ENCODE assay signal across 24 cellular contexts in the genomic region with DNA sequence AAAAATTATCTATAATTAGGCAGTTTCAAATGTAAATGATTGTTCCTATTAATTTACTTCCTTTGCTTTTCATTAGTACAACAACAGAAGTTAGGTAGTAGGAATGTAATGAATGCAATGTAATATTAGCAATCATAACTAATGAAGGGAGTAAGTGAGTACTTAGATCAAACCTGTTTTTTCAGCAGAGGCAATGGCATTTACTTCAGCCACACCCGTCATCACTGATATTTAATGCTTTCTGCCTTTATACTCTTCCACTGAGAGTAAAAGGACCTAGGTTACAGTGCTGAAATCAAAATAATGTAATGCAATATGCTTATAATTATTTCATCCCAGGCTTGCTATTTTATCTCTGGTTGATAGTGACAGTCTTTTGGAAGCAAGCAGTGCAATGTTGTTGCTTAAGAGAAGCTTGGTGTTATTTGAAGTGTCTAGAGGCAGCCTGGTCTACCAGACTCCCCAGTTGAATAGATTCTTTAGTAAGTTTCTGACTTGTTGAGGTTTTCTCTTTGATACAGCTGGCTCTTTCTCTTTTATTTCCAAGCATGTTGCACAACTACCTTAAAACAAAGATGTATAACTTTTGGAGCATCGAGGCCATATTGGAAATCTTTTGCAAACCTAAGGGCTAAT.
"Had no signal": no experiment of that assay in that cellular context is flagged by ENCODE, and none has a peak within 500 bp of the region (broad histone marks: within the 10 kb centered on the region; RNA-seq: fewer than 3 reads in every experiment).

No MANE protein-coding gene starts in this region.

- H3K4me3 ChIP-seq: esophagus squamous epithelium, heart left ventricle, lung, neural progenitor cell, prostate gland, sigmoid colon, skin epidermis, stomach, thoracic aorta, transverse colon had no signal

- H3K4me1 ChIP-seq: neural progenitor cell, parathyroid adenoma, prostate gland had no signal

- H3K9me3 ChIP-seq: esophagus squamous epithelium, prostate gland, sigmoid colon, stomach, thoracic aorta, transverse colon had no signal

- H3K27me3 ChIP-seq: esophagus squamous epithelium, heart left ventricle, neural progenitor cell, sigmoid colon, stomach, transverse colon had no signal

- DNase-seq: effector memory CD4-positive, alpha-beta T cell; esophagus squamous epithelium; heart left ventricle; hippocampal formation; kidney glomerular epithelial cell; mesenchymal stem cell; midbrain; nucleus accumbens; retina; sigmoid colon; stimulated activated CD4-positive, alpha-beta T cell treated with anti-CD3 and anti-CD28 coated beads, Interleukin-2, amount 100 ng/mL, for 24 hours; stimulated activated naive CD4-positive, alpha-beta T cell; stomach; substantia nigra; transverse colon had no signal

- H3K36me3 ChIP-seq: esophagus squamous epithelium, heart left ventricle, neural progenitor cell, prostate gland, sigmoid colon, stomach, thoracic aorta, transverse colon had no signal

- ATAC-seq: left lobe of liver; natural killer cell treated with Interleukin-12 subunit alpha and Interleukin-12 subunit beta and Interleukin-15 and Interleukin-18, amount 100 ng/mL, for 72 hours had no signal

- H3K27ac ChIP-seq: epithelial cell of prostate, esophagus squamous epithelium, heart left ventricle, neural progenitor cell, parathyroid adenoma, prostate gland, sigmoid colon, skin epidermis, stomach, thoracic aorta, transverse colon had no signal
